ENCODE assay signal across 17 cellular contexts in genomic region chr17:31273511-31273910, GRCh38. TPM values are rescaled to one million over a fixed set of nuclear protein-coding genes. Genes with fewer than 3 reads are reported as not detected.
"Had no signal": no experiment of that assay in that cellular context is flagged by ENCODE, and none has a peak within 500 bp of the region (broad histone marks: within the 10 kb centered on the region; RNA-seq: fewer than 3 reads in every experiment).

No MANE protein-coding gene starts in this region.

- H3K27me3 Mint-ChIP-seq: activated CD4-positive, alpha-beta memory T cell treated with anti-CD3 and anti-CD28 coated beads, Interleukin-2, amount 10 ng/mL, durations not matched to agents 7 days and 5 days; activated naive CD8-positive, alpha-beta T cell had no signal

- H3K4me3 Mint-ChIP-seq: activated CD4-positive, alpha-beta memory T cell treated with anti-CD3 and anti-CD28 coated beads, Interleukin-2, amount 10 ng/mL, durations not matched to agents 7 days and 5 days; activated naive CD8-positive, alpha-beta T cell; immature natural killer cell; nephron progenitor cell had no signal

- H3K27ac ChIP-seq: psoas muscle, right lobe of liver, suprapubic skin, VCaP had no signal

- H3K27ac Mint-ChIP-seq: activated CD4-positive, alpha-beta memory T cell treated with anti-CD3 and anti-CD28 coated beads, Interleukin-2, amount 10 ng/mL, durations not matched to agents 7 days and 5 days; activated naive CD8-positive, alpha-beta T cell; immature natural killer cell; nephron progenitor cell had no signal

- H3K36me3 ChIP-seq: right lobe of liver had no signal

- FAIRE-seq: bronchial epithelial cell, urothelium cell line had no signal

- H3K9me3 Mint-ChIP-seq: activated CD4-positive, alpha-beta memory T cell treated with anti-CD3 and anti-CD28 coated beads, Interleukin-2, amount 10 ng/mL, durations not matched to agents 7 days and 5 days; immature natural killer cell; nephron progenitor cell had no signal

- H3K4me1 Mint-ChIP-seq: activated CD4-positive, alpha-beta memory T cell treated with anti-CD3 and anti-CD28 coated beads, Interleukin-2, amount 10 ng/mL, durations not matched to agents 7 days and 5 days; immature natural killer cell had no signal

- H3K9me3 ChIP-seq: psoas muscle, right lobe of liver, suprapubic skin had no signal

- DNase-seq: activated CD4-positive, alpha-beta memory T cell treated with anti-CD3 and anti-CD28 coated beads, Interleukin-2, amount 10 ng/mL, durations not matched to agents 7 days and 5 days; activated gamma-delta T cell; activated T-cell treated with anti-CD3 and anti-CD28 coated beads, Interleukin-2, amount 50 U/mL, for 48 hours; aorta; effector CD4-positive, alpha-beta T cell; glutamatergic neuron; immature natural killer cell; nephron progenitor cell; psoas muscle; right lobe of liver; stimulated activated naive CD8-positive, alpha-beta T cell treated with anti-CD3 and anti-CD28 coated beads, Interleukin-15, Interleukin-2, amounts not matched to agents 100 U/mL and 50 U/mL, for 24 hours had no signal

- H3K4me3 ChIP-seq: psoas muscle, right lobe of liver, suprapubic skin had no signal

- ATAC-seq: stimulated activated naive CD8-positive, alpha-beta T cell treated with anti-CD3 and anti-CD28 coated beads, Interleukin-15, Interleukin-2, amounts not matched to agents 100 U/mL and 50 U/mL, for 24 hours had no signal

- H3K27me3 ChIP-seq: right lobe of liver, suprapubic skin had no signal

RNA-seq across cellular contexts. Expression of gene OMG, which starts 23.5 kb away (rescaled TPM):
- total RNA-seq: bronchial epithelial cell, chondrocyte, psoas muscle, suprapubic skin had no signal

RNA-seq across cellular contexts. Expression of gene EVI2B, which starts 40.3 kb away (rescaled TPM):
- total RNA-seq: bronchial epithelial cell, chondrocyte had no signal

RNA-seq across cellular contexts. Expression of gene EVI2A, which starts 47.9 kb away (rescaled TPM):
- total RNA-seq: bronchial epithelial cell had no signal
